ENCODE assay signal across 19 cellular contexts in genomic region chr11:27703453-27703852, GRCh38. TPM values are rescaled to one million over a fixed set of nuclear protein-coding genes. Genes with fewer than 3 reads are reported as not detected.
DNase-seq lines count a peak whose midpoint lies in the region; ATAC-seq and TF ChIP-seq lines count a peak whose summit lies in the region.
"Had no signal": no experiment of that assay in that cellular context is flagged by ENCODE, and none has a peak within 500 bp of the region (broad histone marks: within the 10 kb centered on the region; RNA-seq: fewer than 3 reads in every experiment).

No MANE protein-coding gene starts in this region.

- H3K9ac ChIP-seq in Karpas-422 (ENCODE audit: low read length), result no peak overlapping the region

- H3K27ac Mint-ChIP-seq in nephron, result no peak overlapping the region
- H3K27ac Mint-ChIP-seq: activated CD8-positive, alpha-beta T cell treated with anti-CD3 and anti-CD28 coated beads, Interleukin-2, amount 10 ng/mL, durations not matched to agents 7 days and 5 days; CD4-positive, alpha-beta T cell had no signal

- H3K9me2 ChIP-seq in Karpas-422 (replicated peaks; ENCODE audit: insufficient read depth, low read length), result no peaks in the 10 kb centered on the region

- no peak overlapping the region for H3K4me2 ChIP-seq in Karpas-422 (ENCODE audit: low read depth, low read length, poor library complexity, severe bottlenecking)

- TF ChIP-seq CTCF in cardiac fibroblast (IDR thresholded peaks at IDR 0.05; ENCODE audit: low read depth, low read length) (no peak), nephron (IDR thresholded peaks at IDR 0.05; ENCODE audit: unreplicated experiment in 3 of 3) (no peak)

- H3K27me3 ChIP-seq in Karpas-422 (ENCODE audit: low read length), result no peaks in the 10 kb centered on the region
- peaks cover 24% of the 10 kb centered on the region for H3K27me3 ChIP-seq in effector memory CD4-positive, alpha-beta T cell (replicated peaks; ENCODE audit: control insufficient read depth, insufficient read depth, low read length, poor library complexity, severe bottlenecking)
- H3K27me3 ChIP-seq: ovary, thyroid gland had no signal

- H3K36me3 Mint-ChIP-seq in nephron (ENCODE audit: low read depth), result no peaks in the 10 kb centered on the region

- ATAC-seq in GM18498 (IDR thresholded peaks at IDR 0.05; ENCODE audit: unreplicated experiment), result no peak
- ATAC-seq: activated CD8-positive, alpha-beta T cell treated with anti-CD3 and anti-CD28 coated beads, Interleukin-2, amount 10 ng/mL, durations not matched to agents 7 days and 5 days; esophagus mucosa had no signal

- H2AFZ ChIP-seq in Karpas-422 (ENCODE audit: low read length), result no peak overlapping the region

- H3K4me3 Mint-ChIP-seq in nephron, result peak overlapping the region in 2 of 3 experiments; percentile 0 to 3
- H3K4me3 Mint-ChIP-seq: activated CD8-positive, alpha-beta T cell treated with anti-CD3 and anti-CD28 coated beads, Interleukin-2, amount 10 ng/mL, durations not matched to agents 7 days and 5 days; CD4-positive, alpha-beta T cell had no signal

- H3K4me1 ChIP-seq in Karpas-422 (ENCODE audit: low read length), result peaks cover 30% of the 10 kb centered on the region
- peaks cover 19% of the 10 kb centered on the region for H3K4me1 ChIP-seq in effector memory CD4-positive, alpha-beta T cell (ENCODE audit: control insufficient read depth, insufficient read depth, low read length, poor library complexity, severe bottlenecking)

- no peaks in the 10 kb centered on the region for H3K9me3 ChIP-seq in Karpas-422 (ENCODE audit: low read length)
- H3K9me3 ChIP-seq in effector memory CD4-positive, alpha-beta T cell (ENCODE audit: control insufficient read depth, low read length), result no peaks in the 10 kb centered on the region
- H3K9me3 ChIP-seq: colonic mucosa, ovary, thyroid gland had no signal

- no peaks in the 10 kb centered on the region for H3K36me3 ChIP-seq in Karpas-422 (ENCODE audit: insufficient read depth, low read length)
- H3K36me3 ChIP-seq in effector memory CD4-positive, alpha-beta T cell (ENCODE audit: control insufficient read depth, insufficient read depth, low read length), result no peaks in the 10 kb centered on the region
- H3K36me3 ChIP-seq: colonic mucosa, ovary, thyroid gland, WERI-Rb-1 had no signal

- H3K79me2 ChIP-seq in Karpas-422 (ENCODE audit: low read length), result no peaks in the 10 kb centered on the region

- H3K27ac ChIP-seq in Karpas-422 (ENCODE audit: low read length), result no peak overlapping the region
- no peak overlapping the region for H3K27ac ChIP-seq in effector memory CD4-positive, alpha-beta T cell (ENCODE audit: insufficient read depth, low read length, poor library complexity, severe bottlenecking)
- H3K27ac ChIP-seq: colonic mucosa, ovary, skin epidermis, thyroid gland, WERI-Rb-1 had no signal

- no peaks in the 10 kb centered on the region for H3K9me3 Mint-ChIP-seq in nephron
- H3K9me3 Mint-ChIP-seq: CD4-positive, alpha-beta T cell had no signal

- H3K27me3 Mint-ChIP-seq in nephron (ENCODE audit: low read depth), result peaks cover 38% of the 10 kb centered on the region

- H3K4me3 ChIP-seq in Karpas-422 (ENCODE audit: low read length), result no peak overlapping the region
- no peak overlapping the region for H3K4me3 ChIP-seq in cardiac fibroblast (replicated peaks in 1 of 2; ENCODE audit: low read depth in 2 of 2, low read length in 2 of 2)
- H3K4me3 ChIP-seq in effector memory CD4-positive, alpha-beta T cell (ENCODE audit: insufficient read depth, low read depth, low read length, poor library complexity, severe bottlenecking), result no peak overlapping the region
- H3K4me3 ChIP-seq: colonic mucosa, ovary, skin epidermis, thyroid gland had no signal

- H3K4me1 Mint-ChIP-seq in nephron, result peaks cover 29% of the 10 kb centered on the region

- DNase-seq in Daoy (ENCODE audit: low read depth) (peak; percentile 25), Karpas-422 (peak; percentile 2), cardiac fibroblast (ENCODE audit: low read depth in 2 of 2) (peak; percentile 39 to 58), DMS 273 treated with DMSO at 0.1 percent for 48 hours (lab: John Stamatoyannopoulos, UW) (no peak), NCI-H2029 (lab: John Stamatoyannopoulos, UW) (no peak)
- no peak for DNase-seq in effector memory CD4-positive, alpha-beta T cell
- DNase-seq: activated CD8-positive, alpha-beta T cell treated with anti-CD3 and anti-CD28 coated beads, Interleukin-2, amount 10 ng/mL, durations not matched to agents 7 days and 5 days; CD4-positive, alpha-beta T cell; colonic mucosa; DND-41; NCI-H146; ovary; stimulated activated CD4-positive, alpha-beta T cell treated with anti-CD3 and anti-CD28 coated beads, Interleukin-4, amount 100 ng/mL, for 4 hours; thyroid gland; WERI-Rb-1 had no signal

- H4K20me1 ChIP-seq in Karpas-422 (ENCODE audit: insufficient read depth, low read depth, low read length), result no peaks in the 10 kb centered on the region

RNA-seq across cellular contexts. Expression of gene BDNF, which starts 3.2 kb away (rescaled TPM):
- 11.9 and 12.5 TPM in 2 replicates for total RNA-seq in Daoy (2014; rRNA removed; shearing (Covaris generic))
- total RNA-seq in Karpas-422 (2014; rRNA removed; shearing (Covaris generic); ENCODE audit: low replicate concordance), result 0.04 TPM in 1 of 2 replicates, not detected in the other
- total RNA-seq: activated CD8-positive, alpha-beta T cell treated with anti-CD3 and anti-CD28 coated beads, Interleukin-2, amount 10 ng/mL, durations not matched to agents 7 days and 5 days; CD4-positive, alpha-beta T cell had no signal

Comparison
In these comparisons a context has a peak if more than half of its experiments do, and no peak if none do; other contexts are left out.
1. DNase-seq: peak in Daoy (single experiment), Karpas-422 (single experiment) and cardiac fibroblast (2 of 2); none in DMS 273 treated with DMSO at 0.1 percent for 48 hours (single experiment), effector memory CD4-positive, alpha-beta T cell (0 of 3) and NCI-H2029 (single experiment).
2. RNA of gene BDNF, which starts 3.2 kb away (total RNA-seq): 11.9 to 12.5 TPM in Daoy; 0.04 TPM in Karpas-422; every median in the first group is over 10 times any median in the second.